8 cellular contexts compared by ENCODE assay signal in genomic region chr17:56914641-56915263, GRCh38. TPM values are rescaled to one million over a fixed set of nuclear protein-coding genes. Genes with fewer than 3 reads are reported as not detected.
A peak's percentile ranks its signal among the peaks of the same experiment; 100 is the strongest.
DNase-seq lines count a peak whose midpoint lies in the region; ATAC-seq and TF ChIP-seq lines count a peak whose summit lies in the region.

No MANE protein-coding gene starts in this region.

- peaks cover 30% of the 10 kb centered on the region for H3K36me3 Mint-ChIP-seq in T-helper 1 cell treated with Interleukin-12 subunit alpha and Interleukin-12 subunit beta and Interleukin-4 antibody, amounts not matched to agents 30 μg/mL and 1 μg/mL, for 36 hours (ENCODE audit: low read depth)

- peaks cover 4% of the 10 kb centered on the region for H3K36me3 ChIP-seq in SJSA1
- no peaks in the 10 kb centered on the region for H3K36me3 ChIP-seq in osteoblast (ENCODE audit: insufficient read depth, low read length)

- H3K4me3 Mint-ChIP-seq in T-helper 1 cell treated with Interleukin-12 subunit alpha and Interleukin-12 subunit beta and Interleukin-4 antibody, amounts not matched to agents 30 μg/mL and 1 μg/mL, for 36 hours, result peak overlapping the region; percentile 93

- in situ Hi-C loops in KBM-7 (cut with MboI; ENCODE audit: low pct_unique_long_range_greater_than_20kb, low sequenced_read_pairs), result no loop called here

- ATAC-seq in GM18502 (IDR thresholded peaks at IDR 0.05; ENCODE audit: poor library complexity, unreplicated experiment), result no peak
- no peak for ATAC-seq in HG02852 (IDR thresholded peaks at IDR 0.05; ENCODE audit: unreplicated experiment)

- peak overlapping the region; percentile 90 for H3K27ac Mint-ChIP-seq in T-helper 1 cell treated with Interleukin-12 subunit alpha and Interleukin-12 subunit beta and Interleukin-4 antibody, amounts not matched to agents 30 μg/mL and 1 μg/mL, for 36 hours

- peaks cover 51% of the 10 kb centered on the region for H3K79me2 ChIP-seq in osteoblast (ENCODE audit: insufficient read depth, low read length)

- DNase-seq in T-helper 1 cell (no peak), SJSA1 (ENCODE audit: low read depth in 1 of 2, low spot score in 2 of 2) (peak in 1 of 2 experiments; percentile 31), epithelial cell of proximal tubule (ENCODE audit: low read depth) (no peak), osteoblast (ENCODE audit: insufficient read length, low spot score, missing footprints) (no peak), KBM-7 (no peak)

- TF ChIP-seq CTCF in epithelial cell of proximal tubule (conservative IDR thresholded peaks at IDR 0.05; ENCODE audit: low read depth, low read length) (no peak), osteoblast (IDR thresholded peaks at IDR 0.05; ENCODE audit: extremely low read depth, low read depth, low read length) (no peak)

- 0 out of 2 replicates have a peak, but pooled peaks cover 4% of the 10 kb centered on the region for H3K9me3 ChIP-seq in SJSA1 (replicated peaks)
- no peaks in the 10 kb centered on the region for H3K9me3 ChIP-seq in osteoblast (ENCODE audit: low read depth, low read length)

- H3K9me3 Mint-ChIP-seq in T-helper 1 cell treated with Interleukin-12 subunit alpha and Interleukin-12 subunit beta and Interleukin-4 antibody, amounts not matched to agents 30 μg/mL and 1 μg/mL, for 36 hours, result peaks cover 13% of the 10 kb centered on the region

- peak overlapping the region; percentile 92 for H3K4me2 ChIP-seq in osteoblast (ENCODE audit: insufficient read depth, low read length)

- no peaks in the 10 kb centered on the region for H3K27me3 Mint-ChIP-seq in T-helper 1 cell treated with Interleukin-12 subunit alpha and Interleukin-12 subunit beta and Interleukin-4 antibody, amounts not matched to agents 30 μg/mL and 1 μg/mL, for 36 hours (ENCODE audit: low read depth)

- peaks cover 43% of the 10 kb centered on the region for H3K4me1 Mint-ChIP-seq in T-helper 1 cell treated with Interleukin-12 subunit alpha and Interleukin-12 subunit beta and Interleukin-4 antibody, amounts not matched to agents 30 μg/mL and 1 μg/mL, for 36 hours (ENCODE audit: low read depth)

- H3K27ac ChIP-seq in SJSA1 (peak overlapping the region; percentile 86), osteoblast (ENCODE audit: low read depth, low read length) (peak overlapping the region; percentile 88)

- peaks cover 39% of the 10 kb centered on the region for H3K4me1 ChIP-seq in SJSA1 (replicated peaks)
- H3K4me1 ChIP-seq in osteoblast (ENCODE audit: insufficient read depth, low read length), result peaks cover 32% of the 10 kb centered on the region

- H3K27me3 ChIP-seq in SJSA1 (replicated peaks), result no peaks in the 10 kb centered on the region
- H3K27me3 ChIP-seq in osteoblast (ENCODE audit: insufficient read depth, low read length), result no peaks in the 10 kb centered on the region

- H2AFZ ChIP-seq in osteoblast (ENCODE audit: low read length), result peak overlapping the region; percentile 58

- H4K20me1 ChIP-seq in osteoblast (ENCODE audit: insufficient read depth, low read length), result peaks cover 7% of the 10 kb centered on the region

- H3K4me3 ChIP-seq in SJSA1, result peak overlapping the region; percentile 80
- peak overlapping the region; percentile 95 for H3K4me3 ChIP-seq in epithelial cell of proximal tubule (ENCODE audit: low read depth, low read length)
- peak overlapping the region; percentile 83 for H3K4me3 ChIP-seq in osteoblast (ENCODE audit: insufficient read depth, low read length)

RNA-seq across cellular contexts. Expression of gene TRIM25, which starts 0.9 kb away (rescaled TPM):
- 11.4 and 11.9 TPM in 2 replicates for total RNA-seq in SJSA1 (2014; rRNA removed; shearing (Covaris generic))
- total RNA-seq in epithelial cell of proximal tubule (51.7 and 58.1 TPM in 2 replicates), osteoblast (46.9 and 49.9 TPM in 2 replicates)

RNA-seq across cellular contexts. Expression of gene COIL, which starts 46.1 kb away (rescaled TPM):
- 28.2 and 33.8 TPM in 2 replicates for total RNA-seq in SJSA1 (2014; rRNA removed; shearing (Covaris generic))
- total RNA-seq in epithelial cell of proximal tubule, result 15.3 and 19.7 TPM in 2 replicates
- total RNA-seq in osteoblast, result 11.2 and 11.9 TPM in 2 replicates
